In the genomic region with DNA sequence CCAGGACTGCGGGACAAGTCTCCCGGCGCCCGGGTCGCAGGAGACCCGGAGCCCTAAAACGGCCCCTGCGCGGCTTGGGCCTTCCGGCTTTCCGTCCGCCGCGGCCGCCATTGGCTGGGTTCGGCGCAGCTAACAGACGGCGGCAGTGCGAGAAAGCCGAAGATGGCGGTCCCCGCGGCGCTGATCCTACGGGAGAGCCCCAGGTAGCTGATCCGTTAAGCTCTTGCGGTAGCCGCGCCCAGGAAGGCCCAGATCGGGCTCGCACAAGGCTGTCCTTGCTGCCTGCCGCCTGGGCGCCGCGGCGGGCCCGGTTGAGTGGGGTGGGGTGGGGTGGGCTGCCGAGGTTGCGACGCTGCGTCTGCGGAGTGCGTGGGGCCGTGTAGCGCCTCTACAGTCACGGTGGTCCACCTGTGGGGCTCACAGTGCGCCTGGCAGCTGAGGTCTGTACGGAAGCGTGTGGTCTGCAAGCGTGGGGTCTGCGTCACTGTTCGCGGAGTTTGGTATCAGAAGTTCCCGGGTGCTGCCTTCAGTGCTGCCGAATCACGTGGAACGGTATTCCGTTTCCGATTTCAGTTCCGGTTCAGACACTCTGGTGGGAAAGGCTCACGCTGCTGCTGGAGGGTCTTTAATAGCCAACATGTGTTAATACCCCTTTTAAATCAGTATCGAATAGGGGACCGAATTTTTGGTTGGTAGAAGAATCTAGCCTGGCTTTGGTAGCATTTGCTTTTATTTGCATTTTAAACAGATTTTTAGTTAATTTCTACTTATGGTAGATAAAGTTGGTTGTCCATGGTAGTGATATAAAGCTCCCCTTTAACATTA, we compare ENCODE assay signal across 1 cellular context.
TF ChIP-seq lines count a peak whose summit lies in the region.

Gene COMMD10 (plus strand): TSS at position 135 of the 825 bp plus-strand sequence.

TF ChIP-seq in HepG2, 621 proteins besides CTCF, POLR2A, EP300 and RAD21 (continued from another document and continues in another):
- TF ChIP-seq, protein P1, sequence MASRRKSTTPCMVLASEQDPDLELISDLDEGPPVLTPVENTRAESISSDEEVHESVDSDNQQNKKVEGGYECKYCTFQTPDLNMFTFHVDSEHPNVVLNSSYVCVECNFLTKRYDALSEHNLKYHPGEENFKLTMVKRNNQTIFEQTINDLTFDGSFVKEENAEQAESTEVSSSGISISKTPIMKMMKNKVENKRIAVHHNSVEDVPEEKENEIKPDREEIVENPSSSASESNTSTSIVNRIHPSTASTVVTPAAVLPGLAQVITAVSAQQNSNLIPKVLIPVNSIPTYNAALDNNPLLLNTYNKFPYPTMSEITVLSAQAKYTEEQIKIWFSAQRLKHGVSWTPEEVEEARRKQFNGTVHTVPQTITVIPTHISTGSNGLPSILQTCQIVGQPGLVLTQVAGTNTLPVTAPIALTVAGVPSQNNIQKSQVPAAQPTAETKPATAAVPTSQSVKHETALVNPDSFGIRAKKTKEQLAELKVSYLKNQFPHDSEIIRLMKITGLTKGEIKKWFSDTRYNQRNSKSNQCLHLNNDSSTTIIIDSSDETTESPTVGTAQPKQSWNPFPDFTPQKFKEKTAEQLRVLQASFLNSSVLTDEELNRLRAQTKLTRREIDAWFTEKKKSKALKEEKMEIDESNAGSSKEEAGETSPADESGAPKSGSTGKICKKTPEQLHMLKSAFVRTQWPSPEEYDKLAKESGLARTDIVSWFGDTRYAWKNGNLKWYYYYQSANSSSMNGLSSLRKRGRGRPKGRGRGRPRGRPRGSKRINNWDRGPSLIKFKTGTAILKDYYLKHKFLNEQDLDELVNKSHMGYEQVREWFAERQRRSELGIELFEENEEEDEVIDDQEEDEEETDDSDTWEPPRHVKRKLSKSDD (CRISPR knock-in tag; IDR thresholded peaks at IDR 0.05; ENCODE audit: low read depth) = 0 out of 2 replicates have a peak, but pooled peaks have one; percentile 54
- TF ChIP-seq SMAD3 (CRISPR knock-in tag; IDR thresholded peaks at IDR 0.05) = peak; percentile 13; the same call in 1 of the 2 replicates
- TF ChIP-seq RARG (CRISPR knock-in tag; IDR thresholded peaks at IDR 0.05; ENCODE audit: low read depth) = no peak
- TF ChIP-seq ZNF609 (CRISPR knock-in tag; IDR thresholded peaks at IDR 0.05; ENCODE audit: borderline replicate concordance) = no peak
- TF ChIP-seq SCMH1 (CRISPR knock-in tag; IDR thresholded peaks at IDR 0.05; ENCODE audit: borderline replicate concordance) = no peak
- no peak for TF ChIP-seq JDP2 (CRISPR knock-in tag; IDR thresholded peaks at IDR 0.05; ENCODE audit: borderline replicate concordance)
- TF ChIP-seq NCOA1 (CRISPR knock-in tag; IDR thresholded peaks at IDR 0.05) = no peak; the same call in 1 of the 2 replicates
- no peak for TF ChIP-seq ZSCAN21 (CRISPR knock-in tag; IDR thresholded peaks at IDR 0.05; ENCODE audit: borderline replicate concordance)
- peak; percentile 41; the same call in 1 of the 2 replicates for TF ChIP-seq FOSL2 (CRISPR knock-in tag; IDR thresholded peaks at IDR 0.05)
- TF ChIP-seq SSRP1 (CRISPR knock-in tag; IDR thresholded peaks at IDR 0.05) = no peak
- peak; percentile 38; the same call in 1 of the 2 replicates for TF ChIP-seq KDM5A (IDR thresholded peaks at IDR 0.05; ENCODE audit: borderline replicate concordance, low read length)
- no peak for TF ChIP-seq MZF1 (CRISPR knock-in tag; IDR thresholded peaks at IDR 0.05; ENCODE audit: borderline replicate concordance)
- TF ChIP-seq ZBTB21 (CRISPR knock-in tag; IDR thresholded peaks at IDR 0.05) = peak; percentile 46; the same call in 1 of the 2 replicates
- peak; percentile 36; the same call in 1 of the 2 replicates for TF ChIP-seq ZFP1 (CRISPR knock-in tag; IDR thresholded peaks at IDR 0.05)
- TF ChIP-seq RAD51 (IDR thresholded peaks at IDR 0.05; ENCODE audit: borderline replicate concordance) = no peak
- TF ChIP-seq, protein P2, sequence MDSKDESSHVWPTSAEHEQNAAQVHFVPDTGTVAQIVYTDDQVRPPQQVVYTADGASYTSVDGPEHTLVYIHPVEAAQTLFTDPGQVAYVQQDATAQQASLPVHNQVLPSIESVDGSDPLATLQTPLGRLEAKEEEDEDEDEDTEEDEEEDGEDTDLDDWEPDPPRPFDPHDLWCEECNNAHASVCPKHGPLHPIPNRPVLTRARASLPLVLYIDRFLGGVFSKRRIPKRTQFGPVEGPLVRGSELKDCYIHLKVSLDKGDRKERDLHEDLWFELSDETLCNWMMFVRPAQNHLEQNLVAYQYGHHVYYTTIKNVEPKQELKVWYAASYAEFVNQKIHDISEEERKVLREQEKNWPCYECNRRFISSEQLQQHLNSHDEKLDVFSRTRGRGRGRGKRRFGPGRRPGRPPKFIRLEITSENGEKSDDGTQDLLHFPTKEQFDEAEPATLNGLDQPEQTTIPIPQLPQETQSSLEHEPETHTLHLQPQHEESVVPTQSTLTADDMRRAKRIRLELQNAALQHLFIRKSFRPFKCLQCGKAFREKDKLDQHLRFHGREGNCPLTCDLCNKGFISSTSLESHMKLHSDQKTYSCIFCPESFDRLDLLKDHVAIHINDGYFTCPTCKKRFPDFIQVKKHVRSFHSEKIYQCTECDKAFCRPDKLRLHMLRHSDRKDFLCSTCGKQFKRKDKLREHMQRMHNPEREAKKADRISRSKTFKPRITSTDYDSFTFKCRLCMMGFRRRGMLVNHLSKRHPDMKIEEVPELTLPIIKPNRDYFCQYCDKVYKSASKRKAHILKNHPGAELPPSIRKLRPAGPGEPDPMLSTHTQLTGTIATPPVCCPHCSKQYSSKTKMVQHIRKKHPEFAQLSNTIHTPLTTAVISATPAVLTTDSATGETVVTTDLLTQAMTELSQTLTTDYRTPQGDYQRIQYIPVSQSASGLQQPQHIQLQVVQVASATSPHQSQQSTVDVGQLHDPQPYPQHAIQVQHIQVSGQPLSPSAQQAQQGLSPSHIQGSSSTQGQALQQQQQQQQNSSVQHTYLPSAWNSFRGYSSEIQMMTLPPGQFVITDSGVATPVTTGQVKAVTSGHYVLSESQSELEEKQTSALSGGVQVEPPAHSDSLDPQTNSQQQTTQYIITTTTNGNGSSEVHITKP (CRISPR knock-in tag; IDR thresholded peaks at IDR 0.05; ENCODE audit: low read depth) = no peak
- peak; percentile 94; the same call in 1 of the 2 replicates for TF ChIP-seq ZNF619 (CRISPR knock-in tag; IDR thresholded peaks at IDR 0.05)
- TF ChIP-seq RBFOX2 (IDR thresholded peaks at IDR 0.05; ENCODE audit: low read depth, low read length) = peak; percentile 93
- TF ChIP-seq ZNF263 (CRISPR knock-in tag; IDR thresholded peaks at IDR 0.05) = no peak; the same call in 1 of the 2 replicates
- no peak for TF ChIP-seq KDM6A (CRISPR knock-in tag; IDR thresholded peaks at IDR 0.05; ENCODE audit: low read depth)
- TF ChIP-seq, protein P3, sequence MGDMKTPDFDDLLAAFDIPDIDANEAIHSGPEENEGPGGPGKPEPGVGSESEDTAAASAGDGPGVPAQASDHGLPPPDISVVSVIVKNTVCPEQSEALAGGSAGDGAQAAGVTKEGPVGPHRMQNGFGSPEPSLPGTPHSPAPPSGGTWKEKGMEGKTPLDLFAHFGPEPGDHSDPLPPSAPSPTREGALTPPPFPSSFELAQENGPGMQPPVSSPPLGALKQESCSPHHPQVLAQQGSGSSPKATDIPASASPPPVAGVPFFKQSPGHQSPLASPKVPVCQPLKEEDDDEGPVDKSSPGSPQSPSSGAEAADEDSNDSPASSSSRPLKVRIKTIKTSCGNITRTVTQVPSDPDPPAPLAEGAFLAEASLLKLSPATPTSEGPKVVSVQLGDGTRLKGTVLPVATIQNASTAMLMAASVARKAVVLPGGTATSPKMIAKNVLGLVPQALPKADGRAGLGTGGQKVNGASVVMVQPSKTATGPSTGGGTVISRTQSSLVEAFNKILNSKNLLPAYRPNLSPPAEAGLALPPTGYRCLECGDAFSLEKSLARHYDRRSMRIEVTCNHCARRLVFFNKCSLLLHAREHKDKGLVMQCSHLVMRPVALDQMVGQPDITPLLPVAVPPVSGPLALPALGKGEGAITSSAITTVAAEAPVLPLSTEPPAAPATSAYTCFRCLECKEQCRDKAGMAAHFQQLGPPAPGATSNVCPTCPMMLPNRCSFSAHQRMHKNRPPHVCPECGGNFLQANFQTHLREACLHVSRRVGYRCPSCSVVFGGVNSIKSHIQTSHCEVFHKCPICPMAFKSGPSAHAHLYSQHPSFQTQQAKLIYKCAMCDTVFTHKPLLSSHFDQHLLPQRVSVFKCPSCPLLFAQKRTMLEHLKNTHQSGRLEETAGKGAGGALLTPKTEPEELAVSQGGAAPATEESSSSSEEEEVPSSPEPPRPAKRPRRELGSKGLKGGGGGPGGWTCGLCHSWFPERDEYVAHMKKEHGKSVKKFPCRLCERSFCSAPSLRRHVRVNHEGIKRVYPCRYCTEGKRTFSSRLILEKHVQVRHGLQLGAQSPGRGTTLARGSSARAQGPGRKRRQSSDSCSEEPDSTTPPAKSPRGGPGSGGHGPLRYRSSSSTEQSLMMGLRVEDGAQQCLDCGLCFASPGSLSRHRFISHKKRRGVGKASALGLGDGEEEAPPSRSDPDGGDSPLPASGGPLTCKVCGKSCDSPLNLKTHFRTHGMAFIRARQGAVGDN (CRISPR knock-in tag; IDR thresholded peaks at IDR 0.05) = peak; percentile 98
- TF ChIP-seq, protein P4, sequence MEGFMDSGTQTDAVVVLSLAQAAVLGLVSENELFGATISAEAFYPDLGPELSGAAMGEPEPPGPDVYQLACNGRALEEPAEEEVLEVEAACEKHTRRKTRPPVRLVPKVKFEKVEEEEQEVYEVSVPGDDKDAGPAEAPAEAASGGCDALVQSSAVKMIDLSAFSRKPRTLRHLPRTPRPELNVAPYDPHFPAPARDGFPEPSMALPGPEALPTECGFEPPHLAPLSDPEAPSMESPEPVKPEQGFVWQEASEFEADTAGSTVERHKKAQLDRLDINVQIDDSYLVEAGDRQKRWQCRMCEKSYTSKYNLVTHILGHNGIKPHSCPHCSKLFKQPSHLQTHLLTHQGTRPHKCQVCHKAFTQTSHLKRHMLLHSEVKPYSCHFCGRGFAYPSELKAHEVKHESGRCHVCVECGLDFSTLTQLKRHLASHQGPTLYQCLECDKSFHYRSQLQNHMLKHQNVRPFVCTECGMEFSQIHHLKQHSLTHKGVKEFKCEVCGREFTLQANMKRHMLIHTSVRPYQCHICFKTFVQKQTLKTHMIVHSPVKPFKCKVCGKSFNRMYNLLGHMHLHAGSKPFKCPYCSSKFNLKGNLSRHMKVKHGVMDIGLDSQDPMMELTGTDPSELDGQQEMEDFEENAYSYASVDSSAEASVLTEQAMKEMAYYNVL (CRISPR knock-in tag; IDR thresholded peaks at IDR 0.05; ENCODE audit: borderline replicate concordance) = no peak
- TF ChIP-seq ZNF18 (CRISPR knock-in tag; IDR thresholded peaks at IDR 0.05; ENCODE audit: insufficient replicate concordance) = peak; percentile 75
